ENCODE assay signal across 11 cellular contexts in genomic region chr14:77318756-77319155, GRCh38. TPM values are rescaled to one million over a fixed set of nuclear protein-coding genes. Genes with fewer than 3 reads are reported as not detected.
DNase-seq lines count a peak whose midpoint lies in the region; ATAC-seq and TF ChIP-seq lines count a peak whose summit lies in the region.
"Not testable (repeated sequence)": the region's sequence is repeated elsewhere in the genome, so short reads cannot be mapped to it uniquely, and the experiment has no call there.
"Had no signal": no experiment of that assay in that cellular context is flagged by ENCODE, and none has a peak within 500 bp of the region (broad histone marks: within the 10 kb centered on the region; RNA-seq: fewer than 3 reads in every experiment).

No MANE protein-coding gene starts in this region.

- not testable (repeated sequence) for H3K27me3 ChIP-seq in CD4-positive, alpha-beta T cell (ENCODE audit: control insufficient read depth, insufficient read depth, low read length); breast epithelium; hepatocyte

- peaks cover 31% of the 10 kb centered on the region for H3K4me1 Mint-ChIP-seq in CD4-positive, alpha-beta T cell (ENCODE audit: low read depth)
- peaks cover 61% of the 10 kb centered on the region for H3K4me1 Mint-ChIP-seq in nephron

- H2AFZ ChIP-seq in hepatocyte, result not testable (repeated sequence)

- peaks cover 47% of the 10 kb centered on the region for H3K79me2 ChIP-seq in hepatocyte

- not testable (repeated sequence) for H3K9me3 ChIP-seq in CD4-positive, alpha-beta T cell (ENCODE audit: control insufficient read depth, low read length); breast epithelium; hepatocyte (ENCODE audit: low read depth)

- POLR2A ChIA-PET in CD4-positive, alpha-beta T cell (lab: Charles Lee), result not testable (repeated sequence)

- H3K27me3 Mint-ChIP-seq in CD4-positive, alpha-beta T cell; nephron (ENCODE audit: low read depth): not testable (repeated sequence)

- not testable (repeated sequence) for DNase-seq in CD4-positive, alpha-beta T cell; breast epithelium (ENCODE audit: low spot score in 2 of 2); hepatocyte (ENCODE audit: low spot score); substantia nigra (lab: John Stamatoyannopoulos, UW)

- TF ChIP-seq POLR2A in breast epithelium (IDR thresholded peaks at IDR 0.05), result not testable (repeated sequence)

- H3K4me1 ChIP-seq in breast epithelium (peaks cover 16 to 36% of the 10 kb centered on the region in 2 donors), hepatocyte (ENCODE audit: insufficient read depth) (peaks cover 36% of the 10 kb centered on the region)

- H3K27ac Mint-ChIP-seq in CD4-positive, alpha-beta T cell, result not testable (repeated sequence)
- H3K27ac Mint-ChIP-seq in nephron, result peak overlapping the region; percentile 93 to 99 (median 98)

- H3K9me3 Mint-ChIP-seq in CD4-positive, alpha-beta T cell; nephron: not testable (repeated sequence)

- 95% methylated on average over 11 of the region's 11 CpGs for WGBS in hepatocyte (ENCODE audit: low lambda C conversion rate, missing lambda C conversion rate)

- not testable (repeated sequence) for TF ChIP-seq CTCF in CD4-positive, alpha-beta T cell (IDR thresholded peaks at IDR 0.05); VCaP (conservative IDR thresholded peaks at IDR 0.05); breast epithelium (IDR thresholded peaks at IDR 0.05); hepatocyte (IDR thresholded peaks at IDR 0.05; ENCODE audit: poor library complexity); nephron (IDR thresholded peaks at IDR 0.05; ENCODE audit: unreplicated experiment in 3 of 3)

- not testable (repeated sequence) for H3K4me3 ChIP-seq in breast epithelium, hepatocyte

- H3K36me3 ChIP-seq in breast epithelium; hepatocyte (replicated peaks; ENCODE audit: insufficient read depth, low read depth): not testable (repeated sequence)

- peak overlapping the region; percentile 84 for H3K4me2 ChIP-seq in hepatocyte

- not testable (repeated sequence) for ATAC-seq in CD4-positive, alpha-beta T cell (ENCODE audit: poor library complexity)

- CTCF ChIA-PET in CD4-positive, alpha-beta T cell (lab: Charles Lee), result not testable (repeated sequence)

- intact Hi-C loops in CD4-positive, alpha-beta T cell (cut with DNase I, micrococcal nuclease), result loop anchor here (2.0 to 10.0 kb wide), 5 partner anchors 299 to 604 kb away; partner anchors contain the start of genes ANGEL1 (in 1 of the 2) and SPTLC2 (in 1 of the 2)
- intact Hi-C loops in breast epithelium (cut with DNase I; ENCODE audit: low total_unique reads), result not testable (repeated sequence)

- H3K27ac ChIP-seq in CD4-positive, alpha-beta T cell (ENCODE audit: low read depth, low read length); hepatocyte: not testable (repeated sequence)
- H3K27ac ChIP-seq in VCaP (peak overlapping the region; percentile 90), breast epithelium (peak overlapping the region; percentile 45 to 83), substantia nigra (ENCODE audit: low read depth, low read length, poor library complexity, severe bottlenecking) (peak overlapping the region; percentile 99)

- H3K36me3 Mint-ChIP-seq in CD4-positive, alpha-beta T cell (ENCODE audit: low read depth); nephron (ENCODE audit: low read depth): not testable (repeated sequence)

- peak overlapping the region; percentile 97 for H3K4me3 Mint-ChIP-seq in CD4-positive, alpha-beta T cell
- peak overlapping the region in 2 of 3 experiments; percentile 98 to 99 for H3K4me3 Mint-ChIP-seq in nephron

- H3K9me2 ChIP-seq in hepatocyte (replicated peaks; ENCODE audit: insufficient read depth), result not testable (repeated sequence)

- H4K20me1 ChIP-seq in hepatocyte (ENCODE audit: insufficient read depth, poor library complexity, severe bottlenecking), result not testable (repeated sequence)

RNA-seq across cellular contexts. Expression of gene POMT2, which starts 1.9 kb away (rescaled TPM):
- total RNA-seq in CD4-positive, alpha-beta T cell, result 1 to 10 TPM; 7.6 to 8.2 TPM
- total RNA-seq in breast epithelium (10 to 100 TPM; 16.8 to 30.3 (median 25.2) TPM), hepatocyte (13.7 and 21.1 TPM in 2 replicates)
- 28.7 and 39.3 TPM in 2 replicates for polyA plus RNA-seq in hepatocyte

RNA-seq across cellular contexts. Expression of gene GSTZ1, which starts 2.1 kb away (rescaled TPM):
- total RNA-seq in CD4-positive, alpha-beta T cell, result 1 to 10 TPM; 5.6 to 5.7 TPM
- total RNA-seq in breast epithelium (10 to 100 TPM; 24.3 to 42.2 (median 32.6) TPM), hepatocyte (34.7 and 37.6 TPM in 2 replicates)
- 23.5 and 23.9 TPM in 2 replicates for polyA plus RNA-seq in hepatocyte

RNA-seq across cellular contexts. Expression of gene NGB, which starts 47.8 kb away (rescaled TPM):
- not detected for total RNA-seq in CD4-positive, alpha-beta T cell
- total RNA-seq in breast epithelium, result not detected
- total RNA-seq in hepatocyte, result not detected in 2 replicates
- polyA plus RNA-seq in hepatocyte, result not detected in 2 replicates
- total RNA-seq: Caco-2; CD4-positive, alpha-beta memory T cell; GM12878; Peyer's patch had no signal
- polyA plus RNA-seq: CD4-positive, alpha-beta memory T cell; IgD-negative memory B cell had no signal

RNA-seq across cellular contexts. Expression of gene TMED8, which starts 58.1 kb away (rescaled TPM):
- 1 to 10 TPM; 4.9 to 5.1 TPM for total RNA-seq in CD4-positive, alpha-beta T cell
- 10 to 100 TPM in 2 of 3 donors, 1 to 10 TPM in 1; 9.4 to 16.0 (median 14.4) TPM for total RNA-seq in breast epithelium
- total RNA-seq in hepatocyte, result 15.8 and 16.0 TPM in 2 replicates
- 4.0 and 4.2 TPM in 2 replicates for polyA plus RNA-seq in hepatocyte

RNA-seq across cellular contexts. Expression of gene SAMD15, which starts 58.4 kb away (rescaled TPM):
- total RNA-seq in CD4-positive, alpha-beta T cell, result under 1 TPM in 1 of 2 experiments, not detected in 1; 0.34 TPM
- total RNA-seq in breast epithelium, result 1 to 10 TPM in 2 of 3 donors, under 1 TPM in 1; 0.32 to 4.2 (median 2.0) TPM
- total RNA-seq in hepatocyte, result 0.90 and 1.2 TPM in 2 replicates
- 0.51 and 2.2 TPM in 2 replicates for polyA plus RNA-seq in hepatocyte
- polyA plus RNA-seq: CD4-positive, alpha-beta memory T cell had no signal
